In the genomic region with DNA sequence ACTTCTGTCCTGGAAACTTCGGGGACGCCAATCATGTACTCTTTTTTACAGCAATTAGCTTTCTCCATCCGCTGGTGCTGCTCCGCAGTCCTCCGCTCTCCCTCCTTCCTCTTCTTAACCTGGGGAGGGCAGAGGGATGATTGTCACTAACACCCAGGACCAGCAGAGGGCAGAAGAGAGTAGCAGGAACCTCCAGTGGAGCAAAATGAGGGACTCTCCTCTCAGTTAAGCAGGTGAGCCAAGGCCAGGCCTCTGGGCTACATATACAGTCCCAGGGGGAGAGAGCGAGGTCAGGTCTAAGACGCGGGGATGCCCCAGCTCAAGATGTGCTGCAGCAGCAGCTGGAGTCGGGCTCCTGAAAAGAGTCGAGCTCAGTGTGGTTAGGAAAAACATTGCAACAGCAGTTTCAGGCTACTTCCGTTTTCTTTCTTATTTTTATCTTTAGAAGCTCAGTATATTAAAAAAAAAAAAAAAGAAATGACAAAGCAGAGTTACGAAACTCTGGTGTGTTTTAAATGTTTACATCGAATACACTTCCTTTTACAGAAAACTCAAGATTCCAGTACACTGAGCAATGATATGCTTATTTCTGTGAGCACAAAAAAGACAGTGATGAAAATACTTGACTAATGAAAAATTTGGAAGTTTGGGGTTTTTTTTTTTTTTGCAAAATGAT, we compare ENCODE assay signal across 8 cellular contexts. TPM values are rescaled to one million over a fixed set of nuclear protein-coding genes. Genes with fewer than 3 reads are reported as not detected.
DNase-seq lines count a peak whose midpoint lies in the region; ATAC-seq and TF ChIP-seq lines count a peak whose summit lies in the region.

No MANE protein-coding gene starts in this region.

- intact Hi-C loops in PC-3 (cut with micrococcal nuclease), result loop anchor here (1.0 kb wide), 6 partner anchors 18 to 186 kb away; no protein-coding TSS in a partner anchor

- H3K79me2 ChIP-seq in DOHH2 (ENCODE audit: control insufficient read depth, low read length) (no peaks in the 10 kb centered on the region), PC-3 (ENCODE audit: low read length) (no peaks in the 10 kb centered on the region)

- H4K20me1 ChIP-seq in DOHH2 (ENCODE audit: control insufficient read depth, insufficient read depth, low read depth, low read length), result no peaks in the 10 kb centered on the region
- H4K20me1 ChIP-seq in PC-3 (ENCODE audit: low read length), result no peaks in the 10 kb centered on the region

- H3K9me3 ChIP-seq in DOHH2 (ENCODE audit: control insufficient read depth, insufficient read depth, low read length) (no peaks in the 10 kb centered on the region), PC-3 (ENCODE audit: low read length) (no peaks in the 10 kb centered on the region)

- peak overlapping the region in 1 of 3 experiments; percentile 1 for H3K27ac Mint-ChIP-seq in nephron

- H3K4me2 ChIP-seq in DOHH2 (ENCODE audit: low read length) (peak overlapping the region; percentile 57), PC-3 (ENCODE audit: low read length) (peak overlapping the region; percentile 62)

- H3K27ac ChIP-seq in DOHH2 (ENCODE audit: low read depth, low read length), result no peak overlapping the region
- no peak overlapping the region for H3K27ac ChIP-seq in PC-3 (ENCODE audit: low read length)

- H3K9ac ChIP-seq in PC-3 (ENCODE audit: low read length), result no peak overlapping the region

- POLR2A ChIA-PET in PC-3 (lab: Charles Lee; ENCODE audit: unreplicated experiment), result interaction anchor here (0.5 to 0.6 kb wide), 2 partner anchors 99 kb away, joined by 3 to 12 read pairs; no protein-coding TSS in a partner anchor

- H3K4me1 ChIP-seq in DOHH2 (ENCODE audit: control insufficient read depth, low read length) (peaks cover 17% of the 10 kb centered on the region), PC-3 (ENCODE audit: insufficient read depth, low read length) (peaks cover 24% of the 10 kb centered on the region)

- no peaks in the 10 kb centered on the region; the same call in 1 of the 2 replicates for H3F3A ChIP-seq in DOHH2 (ENCODE audit: control insufficient read depth, insufficient read depth)
- H3F3A ChIP-seq in PC-3 (ENCODE audit: low read length, unreplicated experiment), result no peaks in the 10 kb centered on the region

- H3K9me2 ChIP-seq in DOHH2 (replicated peaks; ENCODE audit: control insufficient read depth, low read length) (no peaks in the 10 kb centered on the region), PC-3 (replicated peaks; ENCODE audit: low read length) (no peaks in the 10 kb centered on the region)

- peaks cover 29% of the 10 kb centered on the region for H3K27me3 ChIP-seq in DOHH2 (ENCODE audit: control insufficient read depth, low read length)
- H3K27me3 ChIP-seq in PC-3 (ENCODE audit: low read length), result no peaks in the 10 kb centered on the region

- H2AFZ ChIP-seq in PC-3 (ENCODE audit: low read length), result peak overlapping the region; percentile 77

- no peaks in the 10 kb centered on the region for H3K9me3 Mint-ChIP-seq in nephron

- ATAC-seq in GM21825 (IDR thresholded peaks at IDR 0.05; ENCODE audit: unreplicated experiment) (peak; percentile 100), PC-3 (peak; percentile 84)

- no TSS peak for BruUV-seq in PC-3 (replicated peaks; lab: Mats Ljungman, UMichigan)

- H3K36me3 ChIP-seq in DOHH2 (ENCODE audit: control insufficient read depth, low read length) (no peaks in the 10 kb centered on the region), PC-3 (ENCODE audit: low read depth, low read length) (no peaks in the 10 kb centered on the region)

- H3K4me1 Mint-ChIP-seq in nephron, result no peaks in the 10 kb centered on the region

- TF ChIP-seq CTCF in DOHH2 (IDR thresholded peaks at IDR 0.05; ENCODE audit: low read depth, low read length, poor library complexity, severe bottlenecking) (peak; percentile 93), PC-3 (conservative IDR thresholded peaks at IDR 0.05; ENCODE audit: low read depth, low read length) (peak; percentile 99), nephron (IDR thresholded peaks at IDR 0.05; ENCODE audit: unreplicated experiment in 3 of 3) (peak; percentile 87 to 90 (median 90))

- H3K36me3 Mint-ChIP-seq in nephron (ENCODE audit: low read depth), result no peaks in the 10 kb centered on the region

- peaks cover 18% of the 10 kb centered on the region for H3K27me3 Mint-ChIP-seq in nephron (ENCODE audit: low read depth)

- H3K4me3 ChIP-seq in DOHH2 (ENCODE audit: low read length) (peak overlapping the region; percentile 18; the same call in 1 of the 2 replicates), PC-3 (ENCODE audit: low read length) (peak overlapping the region; percentile 26; the same call in 1 of the 2 replicates)

- CTCF ChIA-PET in PC-3 (lab: Charles Lee), result interaction anchor here (0.5 to 1.7 kb wide), 16 partner anchors 9 to 736 kb away, joined by 3 to 11 read pairs (median 5); no protein-coding TSS in a partner anchor

- H3K4me3 Mint-ChIP-seq in nephron, result peak overlapping the region in 2 of 3 experiments; percentile 11 to 39

- DNase-seq in KG1 (lab: John Stamatoyannopoulos, UW) (peak; percentile 91), PC-3 (peak; percentile 98), activated T-cell treated with anti-CD3 and anti-CD28 coated beads for 4 hours (peak; percentile 80), fibroblast of gingiva (ENCODE audit: low read depth) (peak; percentile 53)
- DNase-seq in stimulated activated naive CD4-positive, alpha-beta T cell (lab: John Stamatoyannopoulos, UW), result peak; percentile 66 to 93 (median 78)

RNA-seq across cellular contexts. Expression of a gene that starts 25.7 kb away (rescaled TPM):
- 0.35 and 0.40 TPM in 2 replicates for total RNA-seq in PC-3 (2014; rRNA removed)

RNA-seq across cellular contexts. Expression of a gene that starts 58.6 kb away (rescaled TPM):
- 79.4 and 103 TPM in 2 replicates for total RNA-seq in PC-3 (2014; rRNA removed)
